ENCODE assay signal across 25 cellular contexts in genomic region chr3:8865697-8866096, GRCh38.
DNase-seq lines count a peak whose midpoint lies in the region; ATAC-seq, FAIRE-seq and TF ChIP-seq lines count a peak whose summit lies in the region.
"Had no signal": no experiment of that assay in that cellular context is flagged by ENCODE, and none has a peak within 500 bp of the region (broad histone marks: within the 10 kb centered on the region; RNA-seq: fewer than 3 reads in every experiment).

No MANE protein-coding gene starts in this region.

- peaks cover under 1% of the 10 kb centered on the region for H3K9me3 Mint-ChIP-seq in stimulated activated memory B cell treated with anti-CD40 and anti-IgM and Interleukin-4, amounts not matched to agents 10 μg/mL and 1 μg/mL and 100 μg/mL, for 72 hours
- H3K9me3 Mint-ChIP-seq in activated T-cell treated with anti-CD3 and anti-CD28 coated beads, Interleukin-2, amount 50 U/mL, for 4 hours = no peaks in the 10 kb centered on the region
- H3K9me3 Mint-ChIP-seq: CD4-positive, alpha-beta T cell; CD8-positive, alpha-beta memory T cell; H9; HFFc6 had no signal

- dilution Hi-C loops in IMR-90 (cut with HindIII; ENCODE audit: low sequenced_read_pairs, unreplicated experiment) = no loop called here

- H4K5ac ChIP-seq in IMR-90 (ENCODE audit: low read depth, low read length) = no peak overlapping the region

- TF ChIP-seq CTCF in IMR-90 (conservative IDR thresholded peaks at IDR 0.05; ENCODE audit: low read depth, low read length) = no peak
- TF ChIP-seq CTCF in GM13976 (IDR thresholded peaks at IDR 0.05; ENCODE audit: borderline replicate concordance, control extremely low read depth, extremely low read depth, insufficient read depth, missing control alignments) = no peak
- TF ChIP-seq CTCF in spleen (IDR thresholded peaks at IDR 0.05 in 8 of 11, conservative IDR thresholded peaks at IDR 0.05 in 3 of 11) = no peak

- BruUV-seq in IMR-90 (replicated peaks; lab: Mats Ljungman, UMichigan) = no TSS peak

- DNase-seq in GM12891 (ENCODE audit: insufficient read length, low spot score) (no peak), IMR-90 (no peak), mesenchymal stem cell (no peak), GM13976 (ENCODE audit: low spot score) (no peak), spleen (no peak)
- no peak for DNase-seq in activated T-cell treated with anti-CD3 and anti-CD28 coated beads, Interleukin-2, amount 50 U/mL, for 4 hours
- DNase-seq: 8988T; CD4-positive, alpha-beta T cell; CD8-positive, alpha-beta memory T cell; DMS 273 treated with DMSO at 0.1 percent for 48 hours; DMS79; EL; GDM1; GM23248; H9; HFFc6 had no signal

- peaks cover 18% of the 10 kb centered on the region; the same call in 1 of the 2 replicates for H3K36me3 ChIP-seq in BLaER1
- no peaks in the 10 kb centered on the region for H3K36me3 ChIP-seq in IMR-90 (ENCODE audit: control insufficient read depth, insufficient read depth, low read length)
- H3K36me3 ChIP-seq in mesenchymal stem cell (ENCODE audit: control insufficient read depth in 1 of 2, insufficient read depth in 2 of 2, low read depth in 1 of 2, low read length in 2 of 2) = peaks cover 0 to 4% of the 10 kb centered on the region in 2 experiments
- H3K36me3 ChIP-seq in spleen = no peaks in the 10 kb centered on the region

- H3K4me1 Mint-ChIP-seq in stimulated activated memory B cell treated with anti-CD40 and anti-IgM and Interleukin-4, amounts not matched to agents 10 μg/mL and 1 μg/mL and 100 μg/mL, for 72 hours = peaks cover 7% of the 10 kb centered on the region
- H3K4me1 Mint-ChIP-seq in activated T-cell treated with anti-CD3 and anti-CD28 coated beads, Interleukin-2, amount 50 U/mL, for 4 hours (ENCODE audit: low read depth) = no peaks in the 10 kb centered on the region
- H3K4me1 Mint-ChIP-seq: CD8-positive, alpha-beta memory T cell had no signal

- TF ChIP-seq RAD21 in IMR-90 (IDR thresholded peaks at IDR 0.05; ENCODE audit: low read length) = no peak

- peaks cover 7% of the 10 kb centered on the region for H3K36me3 Mint-ChIP-seq in stimulated activated memory B cell treated with anti-CD40 and anti-IgM and Interleukin-4, amounts not matched to agents 10 μg/mL and 1 μg/mL and 100 μg/mL, for 72 hours
- H3K36me3 Mint-ChIP-seq in activated T-cell treated with anti-CD3 and anti-CD28 coated beads, Interleukin-2, amount 50 U/mL, for 4 hours (ENCODE audit: insufficient read depth) = peaks cover 5% of the 10 kb centered on the region

- H4K8ac ChIP-seq in IMR-90 (ENCODE audit: low read depth in 2 of 2, low read length in 2 of 2) (no peak overlapping the region; a peak in 1 of 4 replicates), mesenchymal stem cell (ENCODE audit: low read length) (no peak overlapping the region)

- H2AK9ac ChIP-seq in IMR-90 (replicated peaks; ENCODE audit: low read depth, low read length, poor library complexity) = no peak overlapping the region

- H2AFZ ChIP-seq in IMR-90 (replicated peaks; ENCODE audit: low read length, poor library complexity) = no peak overlapping the region
- H2AFZ ChIP-seq in mesenchymal stem cell (ENCODE audit: low read depth, low read length) = no peak overlapping the region
- H2AFZ ChIP-seq: GM23248 had no signal

- in situ Hi-C loops in IMR-90 (cut with MboI; ENCODE audit: low sequenced_read_pairs) (no loop called here), GM13976 (cut with MboI; ENCODE audit: low sequenced_read_pairs, unreplicated experiment) (no loop called here)

- H2BK120ac ChIP-seq in IMR-90 (ENCODE audit: low read depth, low read length) = peak overlapping the region; percentile 26; the same call in 1 of the 2 replicates
- no peak overlapping the region for H2BK120ac ChIP-seq in mesenchymal stem cell (ENCODE audit: low read depth, low read length)

- H3K27me3 Mint-ChIP-seq in stimulated activated memory B cell treated with anti-CD40 and anti-IgM and Interleukin-4, amounts not matched to agents 10 μg/mL and 1 μg/mL and 100 μg/mL, for 72 hours = no peaks in the 10 kb centered on the region
- H3K27me3 Mint-ChIP-seq in activated T-cell treated with anti-CD3 and anti-CD28 coated beads, Interleukin-2, amount 50 U/mL, for 4 hours (ENCODE audit: low read depth) = no peaks in the 10 kb centered on the region
- H3K27me3 Mint-ChIP-seq: CD4-positive, alpha-beta T cell had no signal

- H3K9ac ChIP-seq in BLaER1 (no peak overlapping the region), IMR-90 (ENCODE audit: low read depth, low read length) (no peak overlapping the region), mesenchymal stem cell (ENCODE audit: low read length) (no peak overlapping the region)
- H3K9ac ChIP-seq: GM23248 had no signal

- WGBS in IMR-90 (ENCODE audit: extremely low coverage in 2 of 2, insufficient read length in 1 of 2), 2 experiments = 100% methylated on average over 2 of the region's 4 CpGs; no CpG with 5 or more reads in 1 of the 2 experiments
- 99% methylated on average over 4 of the region's 4 CpGs for WGBS in mesenchymal stem cell
- 76 to 97% (median 94%) methylated on average over 4 of the region's 4 CpGs for WGBS in spleen, 5 donors

- H3K79me1 ChIP-seq in IMR-90 (ENCODE audit: low read depth in 1 of 2, low read length in 2 of 2) (0 out of 4 replicates have a peak, but pooled peaks cover 0 to under 1% of the 10 kb centered on the region in 2 experiments), mesenchymal stem cell (replicated peaks; ENCODE audit: low read length, poor library complexity, severe bottlenecking) (peaks cover 2% of the 10 kb centered on the region)

- POLR2A ChIA-PET in IMR-90 (lab: Charles Lee; ENCODE audit: unreplicated experiment) = no interaction called here

- CTCF ChIA-PET in IMR-90 (lab: Yijun Ruan, JAX) = interaction anchor here (1.0 to 1.6 kb wide), 2 partner anchors 72 to 96 kb away, joined by 3 to 5 read pairs; partner anchors contain the start of gene OXTR

- H3K27ac ChIP-seq in BLaER1 (no peak overlapping the region), IMR-90 (ENCODE audit: insufficient read depth, low read length) (no peak overlapping the region), mesenchymal stem cell (ENCODE audit: low read length, poor library complexity, severe bottlenecking) (no peak overlapping the region), spleen (no peak overlapping the region)
- H3K27ac ChIP-seq: GM23248 had no signal

- H3K4me1 ChIP-seq in BLaER1 = peaks cover 37% of the 10 kb centered on the region
- peaks cover 9% of the 10 kb centered on the region; the same call in 1 of the 2 replicates for H3K4me1 ChIP-seq in IMR-90 (ENCODE audit: control insufficient read depth, insufficient read depth, low read length)
- H3K4me1 ChIP-seq in mesenchymal stem cell (ENCODE audit: control insufficient read depth, insufficient read depth, low read depth, low read length) = peaks cover 6% of the 10 kb centered on the region
- H3K4me1 ChIP-seq in spleen = no peaks in the 10 kb centered on the region

- H3K23ac ChIP-seq in IMR-90 (ENCODE audit: low read depth, low read length) (no peak overlapping the region), mesenchymal stem cell (ENCODE audit: low read length in 2 of 2) (no peak overlapping the region)

- H3K9me3 ChIP-seq in BLaER1 (no peaks in the 10 kb centered on the region), IMR-90 (ENCODE audit: control insufficient read depth, insufficient read depth, low read length) (no peaks in the 10 kb centered on the region), mesenchymal stem cell (ENCODE audit: control insufficient read depth, low read length) (no peaks in the 10 kb centered on the region), spleen (no peaks in the 10 kb centered on the region)
- H3K9me3 ChIP-seq: A549 had no signal

- H4K20me1 ChIP-seq in BLaER1 = no peaks in the 10 kb centered on the region
- no peaks in the 10 kb centered on the region for H4K20me1 ChIP-seq in IMR-90 (ENCODE audit: insufficient read depth, low read length)

- H3K4me3 ChIP-seq in BLaER1 = no peak overlapping the region
- H3K4me3 ChIP-seq in IMR-90 (ENCODE audit: insufficient read depth, low read depth, low read length) = no peak overlapping the region
- H3K4me3 ChIP-seq in mesenchymal stem cell (ENCODE audit: insufficient read depth in 1 of 2, low read depth in 1 of 2, low read length in 2 of 2) = no peak overlapping the region
- H3K4me3 ChIP-seq in spleen = no peak overlapping the region
- H3K4me3 ChIP-seq: A549, GM23248 had no signal

- intact Hi-C loops in IMR-90 (cut with micrococcal nuclease) = no loop called here
- intact Hi-C loops in spleen (cut with DNase I; ENCODE audit: low total_unique reads) = no loop called here

- H2BK5ac ChIP-seq in IMR-90 (ENCODE audit: low read depth, low read length, poor library complexity, severe bottlenecking) (peak overlapping the region; percentile 22), mesenchymal stem cell (ENCODE audit: low read depth, low read length, poor library complexity, severe bottlenecking) (no peak overlapping the region)

- no peak for TF ChIP-seq POLR2A in GM12891 (IDR thresholded peaks at IDR 0.05; ENCODE audit: low read depth, low read length)
- no peak for TF ChIP-seq POLR2A in IMR-90 (IDR thresholded peaks at IDR 0.05; ENCODE audit: low read depth, low read length)
- no peak for TF ChIP-seq POLR2A in spleen (IDR thresholded peaks at IDR 0.05)

- H4K91ac ChIP-seq in IMR-90 (ENCODE audit: insufficient read depth, low read depth, low read length) (peak overlapping the region; percentile 42; the same call in 1 of the 2 replicates), mesenchymal stem cell (ENCODE audit: low read length) (no peak overlapping the region)

- no peak overlapping the region for H3K14ac ChIP-seq in IMR-90 (replicated peaks; ENCODE audit: low read depth, low read length)
- H3K14ac ChIP-seq in mesenchymal stem cell (ENCODE audit: low read length in 2 of 2) = no peak overlapping the region

- H2BK12ac ChIP-seq in mesenchymal stem cell (ENCODE audit: low read length in 2 of 2) = no peak overlapping the region

- H3K4me3 Mint-ChIP-seq in stimulated activated memory B cell treated with anti-CD40 and anti-IgM and Interleukin-4, amounts not matched to agents 10 μg/mL and 1 μg/mL and 100 μg/mL, for 72 hours = no peak overlapping the region
- no peak overlapping the region for H3K4me3 Mint-ChIP-seq in activated T-cell treated with anti-CD3 and anti-CD28 coated beads, Interleukin-2, amount 50 U/mL, for 4 hours
- H3K4me3 Mint-ChIP-seq: CD14-positive monocyte; CD4-positive, alpha-beta T cell; CD8-positive, alpha-beta memory T cell; H9; HFFc6 had no signal

- H2BK15ac ChIP-seq in IMR-90 (ENCODE audit: low read depth, low read length) (no peak overlapping the region), mesenchymal stem cell (ENCODE audit: low read depth, poor library complexity, severe bottlenecking) (no peak overlapping the region)

- FAIRE-seq in GM12891 (lab: Jason Lieb, UNC) = peak; percentile 26
- FAIRE-seq: A549, D721Med, GM12892, GM19239, H1 had no signal

- H3K27me3 ChIP-seq in BLaER1 = no peaks in the 10 kb centered on the region
- no peaks in the 10 kb centered on the region for H3K27me3 ChIP-seq in IMR-90 (ENCODE audit: control insufficient read depth, insufficient read depth, low read length)
- H3K27me3 ChIP-seq in mesenchymal stem cell (ENCODE audit: control insufficient read depth in 1 of 2, insufficient read depth in 1 of 2, low read length in 2 of 2) = no peaks in the 10 kb centered on the region
- H3K27me3 ChIP-seq in spleen (replicated peaks in 1 of 7) = no peaks in the 10 kb centered on the region

- ATAC-seq in IMR-90 (ENCODE audit: low read depth) = no peak
- no peak for ATAC-seq in stimulated activated memory B cell treated with anti-CD40 and anti-IgM and Interleukin-4, amounts not matched to agents 10 μg/mL and 1 μg/mL and 100 μg/mL, for 72 hours
- ATAC-seq in activated T-cell treated with anti-CD3 and anti-CD28 coated beads, Interleukin-2, amount 50 U/mL, for 4 hours = no peak
- ATAC-seq: A549, HCT116 had no signal

- H2BK20ac ChIP-seq in IMR-90 (ENCODE audit: low read depth, low read length) = peak overlapping the region; percentile 44; the same call in 1 of the 2 replicates

- H2AK5ac ChIP-seq in IMR-90 (ENCODE audit: low read depth, low read length) (peak overlapping the region; percentile 79; the same call in 1 of the 2 replicates), mesenchymal stem cell (ENCODE audit: low read length, severe bottlenecking) (peak overlapping the region; percentile 8)

- H3K4me2 ChIP-seq in BLaER1 = peak overlapping the region; percentile 56; the same call in 1 of the 2 replicates
- H3K4me2 ChIP-seq in IMR-90 (ENCODE audit: low read depth, low read length) = no peak overlapping the region
- H3K4me2 ChIP-seq in mesenchymal stem cell (ENCODE audit: low read length, poor library complexity, severe bottlenecking) = no peak overlapping the region
- H3K4me2 ChIP-seq: A549 had no signal

- H3K4ac ChIP-seq in IMR-90 (ENCODE audit: low read depth, low read length) (peak overlapping the region; percentile 18; the same call in 1 of the 2 replicates), mesenchymal stem cell (ENCODE audit: low read depth in 1 of 2, low read length in 2 of 2) (no peak overlapping the region)

- H3K18ac ChIP-seq in IMR-90 (ENCODE audit: low read depth, low read length) = no peak overlapping the region
- peak overlapping the region in 1 of 2 experiments; percentile 5 for H3K18ac ChIP-seq in mesenchymal stem cell (ENCODE audit: low read depth in 1 of 2, low read length in 2 of 2)

- no peak overlapping the region for H3K56ac ChIP-seq in IMR-90 (ENCODE audit: extremely low read depth, insufficient read depth, low read length)

- no peak overlapping the region for H3K27ac Mint-ChIP-seq in stimulated activated memory B cell treated with anti-CD40 and anti-IgM and Interleukin-4, amounts not matched to agents 10 μg/mL and 1 μg/mL and 100 μg/mL, for 72 hours
- H3K27ac Mint-ChIP-seq: CD4-positive, alpha-beta T cell; CD8-positive, alpha-beta memory T cell; HFFc6 had no signal

- H3K9me1 ChIP-seq in IMR-90 (ENCODE audit: insufficient read depth, low read length) = peaks cover 7% of the 10 kb centered on the region; the same call in 1 of the 2 replicates
